Comparison of ENCODE assay signal across 1 cellular context in the genomic region with DNA sequence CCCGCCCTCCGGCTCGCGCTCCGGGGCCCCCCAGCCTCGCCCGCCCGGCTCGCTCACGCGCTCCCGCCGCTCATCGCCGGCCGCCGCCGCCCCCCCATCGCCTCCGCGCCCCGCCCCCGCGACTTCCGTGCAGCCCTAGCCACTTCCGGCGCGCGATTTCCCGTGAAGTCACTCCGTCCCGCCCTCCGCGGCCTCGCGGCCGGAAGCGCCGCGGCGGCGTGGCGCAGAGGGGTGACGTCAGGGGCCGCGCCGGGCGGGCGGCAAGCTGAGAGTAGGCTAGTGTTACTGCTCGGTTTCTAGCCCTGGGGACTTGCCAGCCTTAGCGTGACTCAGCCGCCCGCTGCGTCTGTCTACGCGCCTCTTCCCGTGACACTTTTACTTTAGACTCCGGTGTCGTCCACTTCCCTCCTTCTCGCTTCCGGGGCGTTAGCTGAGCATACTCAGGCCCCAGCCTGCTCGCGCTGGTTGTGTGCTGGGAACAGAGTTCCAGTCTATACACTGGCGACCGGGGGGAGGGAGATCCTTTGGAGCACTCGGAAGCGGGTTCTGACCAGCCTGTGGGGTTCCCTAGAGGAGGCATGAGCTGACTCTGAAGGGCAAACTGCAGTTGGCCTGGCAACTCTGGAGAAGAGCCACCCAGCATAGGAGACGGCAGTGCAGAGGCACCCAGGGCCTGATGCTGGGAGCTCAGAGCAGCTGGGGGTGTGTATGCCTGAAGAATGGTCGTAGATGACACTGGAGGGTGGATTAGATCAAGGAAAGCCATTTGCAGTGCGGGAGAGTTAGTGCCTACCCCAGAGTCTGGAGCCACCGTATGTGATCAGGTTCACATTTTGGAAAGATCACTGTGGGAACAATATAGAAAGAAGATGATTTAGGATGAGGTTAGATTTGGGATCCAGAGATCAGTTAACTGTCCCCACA.
TF ChIP-seq lines count a peak whose summit lies in the region.

A gene (minus strand): TSS at position 137 of the 924 bp plus-strand sequence. CDS start 182 bp downstream, outside the sequence.

TF ChIP-seq in GM12878, 131 proteins besides CTCF, POLR2A, EP300 and RAD21 (continued from another document and continues in another):
- TF ChIP-seq, protein P1, sequence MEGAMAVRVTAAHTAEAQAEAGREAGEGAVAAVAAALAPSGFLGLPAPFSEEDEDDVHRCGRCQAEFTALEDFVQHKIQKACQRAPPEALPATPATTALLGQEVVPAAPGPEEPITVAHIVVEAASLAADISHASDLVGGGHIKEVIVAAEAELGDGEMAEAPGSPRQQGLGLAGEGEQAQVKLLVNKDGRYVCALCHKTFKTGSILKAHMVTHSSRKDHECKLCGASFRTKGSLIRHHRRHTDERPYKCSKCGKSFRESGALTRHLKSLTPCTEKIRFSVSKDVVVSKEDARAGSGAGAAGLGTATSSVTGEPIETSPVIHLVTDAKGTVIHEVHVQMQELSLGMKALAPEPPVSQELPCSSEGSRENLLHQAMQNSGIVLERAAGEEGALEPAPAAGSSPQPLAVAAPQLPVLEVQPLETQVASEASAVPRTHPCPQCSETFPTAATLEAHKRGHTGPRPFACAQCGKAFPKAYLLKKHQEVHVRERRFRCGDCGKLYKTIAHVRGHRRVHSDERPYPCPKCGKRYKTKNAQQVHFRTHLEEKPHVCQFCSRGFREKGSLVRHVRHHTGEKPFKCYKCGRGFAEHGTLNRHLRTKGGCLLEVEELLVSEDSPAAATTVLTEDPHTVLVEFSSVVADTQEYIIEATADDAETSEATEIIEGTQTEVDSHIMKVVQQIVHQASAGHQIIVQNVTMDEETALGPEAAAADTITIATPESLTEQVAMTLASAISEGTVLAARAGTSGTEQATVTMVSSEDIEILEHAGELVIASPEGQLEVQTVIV (IDR thresholded peaks at IDR 0.05; ENCODE audit: borderline replicate concordance, partially characterized antibody) = no peak
- TF ChIP-seq ESRRA (IDR thresholded peaks at IDR 0.05; ENCODE audit: low read length) (no peak; the same call in 1 of the 2 replicates), NFYA (IDR thresholded peaks at IDR 0.05; ENCODE audit: borderline replicate concordance, low read depth, low read length) (no peak), MTA2 (IDR thresholded peaks at IDR 0.05; ENCODE audit: low read depth) (no peak), MTA3 (IDR thresholded peaks at IDR 0.05; ENCODE audit: borderline replicate concordance, low read length) (0 out of 2 replicates have a peak, but pooled peaks have one; percentile 68), CBFB (IDR thresholded peaks at IDR 0.05; ENCODE audit: low read depth) (peak; percentile 60; the same call in 1 of the 2 replicates), BCL11A (IDR thresholded peaks at IDR 0.05; ENCODE audit: low read depth, low read length) (0 out of 2 replicates have a peak, but pooled peaks have one; percentile 37), MYC (IDR thresholded peaks at IDR 0.05; ENCODE audit: insufficient read depth, insufficient read length, insufficient replicate concordance, low read length, severe bottlenecking) (no peak), SIN3A (IDR thresholded peaks at IDR 0.05; ENCODE audit: low read depth, low read length) (0 out of 2 replicates have a peak, but pooled peaks have one; percentile 59), ZSCAN29 (IDR thresholded peaks at IDR 0.05) (0 out of 2 replicates have a peak, but pooled peaks have one; percentile 9), FOS (IDR thresholded peaks at IDR 0.05; ENCODE audit: borderline replicate concordance, extremely low read depth, insufficient read length) (no peak), ZNF217 (IDR thresholded peaks at IDR 0.05) (no peak), KLF5 (IDR thresholded peaks at IDR 0.05; ENCODE audit: partially characterized antibody) (peak; percentile 59), ATF7 (IDR thresholded peaks at IDR 0.05; ENCODE audit: low read depth) (peak; percentile 84), HCFC1 (IDR thresholded peaks at IDR 0.05; ENCODE audit: low read length) (peak; percentile 85), KAT2A (conservative IDR thresholded peaks at IDR 0.05; ENCODE audit: control insufficient read depth, low read depth, low read length) (no peak), SREBF1 (IDR thresholded peaks at IDR 0.05; ENCODE audit: low read length) (no peak), POU2F2 (IDR thresholded peaks at IDR 0.05; ENCODE audit: borderline replicate concordance, low read depth, low read length) (peak; percentile 62; the same call in 2 of the 3 replicates), RAD51 (IDR thresholded peaks at IDR 0.05) (0 out of 2 replicates have a peak, but pooled peaks have one; percentile 10), YY1 (IDR thresholded peaks at IDR 0.05; ENCODE audit: low read depth, low read length) (peak; percentile 68), EGR1 (IDR thresholded peaks at IDR 0.05; ENCODE audit: borderline replicate concordance in 1 of 2, low read depth in 2 of 2, low read length in 2 of 2) (peak; percentile 66 to 94), CREB1 (IDR thresholded peaks at IDR 0.05; ENCODE audit: low read depth) (peak; percentile 98)
- TF ChIP-seq, protein P2, sequence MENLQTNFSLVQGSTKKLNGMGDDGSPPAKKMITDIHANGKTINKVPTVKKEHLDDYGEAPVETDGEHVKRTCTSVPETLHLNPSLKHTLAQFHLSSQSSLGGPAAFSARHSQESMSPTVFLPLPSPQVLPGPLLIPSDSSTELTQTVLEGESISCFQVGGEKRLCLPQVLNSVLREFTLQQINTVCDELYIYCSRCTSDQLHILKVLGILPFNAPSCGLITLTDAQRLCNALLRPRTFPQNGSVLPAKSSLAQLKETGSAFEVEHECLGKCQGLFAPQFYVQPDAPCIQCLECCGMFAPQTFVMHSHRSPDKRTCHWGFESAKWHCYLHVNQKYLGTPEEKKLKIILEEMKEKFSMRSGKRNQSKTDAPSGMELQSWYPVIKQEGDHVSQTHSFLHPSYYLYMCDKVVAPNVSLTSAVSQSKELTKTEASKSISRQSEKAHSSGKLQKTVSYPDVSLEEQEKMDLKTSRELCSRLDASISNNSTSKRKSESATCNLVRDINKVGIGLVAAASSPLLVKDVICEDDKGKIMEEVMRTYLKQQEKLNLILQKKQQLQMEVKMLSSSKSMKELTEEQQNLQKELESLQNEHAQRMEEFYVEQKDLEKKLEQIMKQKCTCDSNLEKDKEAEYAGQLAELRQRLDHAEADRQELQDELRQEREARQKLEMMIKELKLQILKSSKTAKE (IDR thresholded peaks at IDR 0.05; ENCODE audit: low read depth, poor library complexity, severe bottlenecking) = peak; percentile 40
- TF ChIP-seq, protein P3, sequence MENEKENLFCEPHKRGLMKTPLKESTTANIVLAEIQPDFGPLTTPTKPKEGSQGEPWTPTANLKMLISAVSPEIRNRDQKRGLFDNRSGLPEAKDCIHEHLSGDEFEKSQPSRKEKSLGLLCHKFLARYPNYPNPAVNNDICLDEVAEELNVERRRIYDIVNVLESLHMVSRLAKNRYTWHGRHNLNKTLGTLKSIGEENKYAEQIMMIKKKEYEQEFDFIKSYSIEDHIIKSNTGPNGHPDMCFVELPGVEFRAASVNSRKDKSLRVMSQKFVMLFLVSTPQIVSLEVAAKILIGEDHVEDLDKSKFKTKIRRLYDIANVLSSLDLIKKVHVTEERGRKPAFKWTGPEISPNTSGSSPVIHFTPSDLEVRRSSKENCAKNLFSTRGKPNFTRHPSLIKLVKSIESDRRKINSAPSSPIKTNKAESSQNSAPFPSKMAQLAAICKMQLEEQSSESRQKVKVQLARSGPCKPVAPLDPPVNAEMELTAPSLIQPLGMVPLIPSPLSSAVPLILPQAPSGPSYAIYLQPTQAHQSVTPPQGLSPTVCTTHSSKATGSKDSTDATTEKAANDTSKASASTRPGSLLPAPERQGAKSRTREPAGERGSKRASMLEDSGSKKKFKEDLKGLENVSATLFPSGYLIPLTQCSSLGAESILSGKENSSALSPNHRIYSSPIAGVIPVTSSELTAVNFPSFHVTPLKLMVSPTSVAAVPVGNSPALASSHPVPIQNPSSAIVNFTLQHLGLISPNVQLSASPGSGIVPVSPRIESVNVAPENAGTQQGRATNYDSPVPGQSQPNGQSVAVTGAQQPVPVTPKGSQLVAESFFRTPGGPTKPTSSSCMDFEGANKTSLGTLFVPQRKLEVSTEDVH (IDR thresholded peaks at IDR 0.05; ENCODE audit: low read depth, partially characterized antibody) = peak; percentile 51
- TF ChIP-seq, protein P4, sequence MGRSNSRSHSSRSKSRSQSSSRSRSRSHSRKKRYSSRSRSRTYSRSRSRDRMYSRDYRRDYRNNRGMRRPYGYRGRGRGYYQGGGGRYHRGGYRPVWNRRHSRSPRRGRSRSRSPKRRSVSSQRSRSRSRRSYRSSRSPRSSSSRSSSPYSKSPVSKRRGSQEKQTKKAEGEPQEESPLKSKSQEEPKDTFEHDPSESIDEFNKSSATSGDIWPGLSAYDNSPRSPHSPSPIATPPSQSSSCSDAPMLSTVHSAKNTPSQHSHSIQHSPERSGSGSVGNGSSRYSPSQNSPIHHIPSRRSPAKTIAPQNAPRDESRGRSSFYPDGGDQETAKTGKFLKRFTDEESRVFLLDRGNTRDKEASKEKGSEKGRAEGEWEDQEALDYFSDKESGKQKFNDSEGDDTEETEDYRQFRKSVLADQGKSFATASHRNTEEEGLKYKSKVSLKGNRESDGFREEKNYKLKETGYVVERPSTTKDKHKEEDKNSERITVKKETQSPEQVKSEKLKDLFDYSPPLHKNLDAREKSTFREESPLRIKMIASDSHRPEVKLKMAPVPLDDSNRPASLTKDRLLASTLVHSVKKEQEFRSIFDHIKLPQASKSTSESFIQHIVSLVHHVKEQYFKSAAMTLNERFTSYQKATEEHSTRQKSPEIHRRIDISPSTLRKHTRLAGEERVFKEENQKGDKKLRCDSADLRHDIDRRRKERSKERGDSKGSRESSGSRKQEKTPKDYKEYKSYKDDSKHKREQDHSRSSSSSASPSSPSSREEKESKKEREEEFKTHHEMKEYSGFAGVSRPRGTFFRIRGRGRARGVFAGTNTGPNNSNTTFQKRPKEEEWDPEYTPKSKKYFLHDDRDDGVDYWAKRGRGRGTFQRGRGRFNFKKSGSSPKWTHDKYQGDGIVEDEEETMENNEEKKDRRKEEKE (IDR thresholded peaks at IDR 0.05) = no peak
- TF ChIP-seq, protein P5, sequence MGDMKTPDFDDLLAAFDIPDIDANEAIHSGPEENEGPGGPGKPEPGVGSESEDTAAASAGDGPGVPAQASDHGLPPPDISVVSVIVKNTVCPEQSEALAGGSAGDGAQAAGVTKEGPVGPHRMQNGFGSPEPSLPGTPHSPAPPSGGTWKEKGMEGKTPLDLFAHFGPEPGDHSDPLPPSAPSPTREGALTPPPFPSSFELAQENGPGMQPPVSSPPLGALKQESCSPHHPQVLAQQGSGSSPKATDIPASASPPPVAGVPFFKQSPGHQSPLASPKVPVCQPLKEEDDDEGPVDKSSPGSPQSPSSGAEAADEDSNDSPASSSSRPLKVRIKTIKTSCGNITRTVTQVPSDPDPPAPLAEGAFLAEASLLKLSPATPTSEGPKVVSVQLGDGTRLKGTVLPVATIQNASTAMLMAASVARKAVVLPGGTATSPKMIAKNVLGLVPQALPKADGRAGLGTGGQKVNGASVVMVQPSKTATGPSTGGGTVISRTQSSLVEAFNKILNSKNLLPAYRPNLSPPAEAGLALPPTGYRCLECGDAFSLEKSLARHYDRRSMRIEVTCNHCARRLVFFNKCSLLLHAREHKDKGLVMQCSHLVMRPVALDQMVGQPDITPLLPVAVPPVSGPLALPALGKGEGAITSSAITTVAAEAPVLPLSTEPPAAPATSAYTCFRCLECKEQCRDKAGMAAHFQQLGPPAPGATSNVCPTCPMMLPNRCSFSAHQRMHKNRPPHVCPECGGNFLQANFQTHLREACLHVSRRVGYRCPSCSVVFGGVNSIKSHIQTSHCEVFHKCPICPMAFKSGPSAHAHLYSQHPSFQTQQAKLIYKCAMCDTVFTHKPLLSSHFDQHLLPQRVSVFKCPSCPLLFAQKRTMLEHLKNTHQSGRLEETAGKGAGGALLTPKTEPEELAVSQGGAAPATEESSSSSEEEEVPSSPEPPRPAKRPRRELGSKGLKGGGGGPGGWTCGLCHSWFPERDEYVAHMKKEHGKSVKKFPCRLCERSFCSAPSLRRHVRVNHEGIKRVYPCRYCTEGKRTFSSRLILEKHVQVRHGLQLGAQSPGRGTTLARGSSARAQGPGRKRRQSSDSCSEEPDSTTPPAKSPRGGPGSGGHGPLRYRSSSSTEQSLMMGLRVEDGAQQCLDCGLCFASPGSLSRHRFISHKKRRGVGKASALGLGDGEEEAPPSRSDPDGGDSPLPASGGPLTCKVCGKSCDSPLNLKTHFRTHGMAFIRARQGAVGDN (IDR thresholded peaks at IDR 0.05) = peak; percentile 80
- TF ChIP-seq, protein P6, sequence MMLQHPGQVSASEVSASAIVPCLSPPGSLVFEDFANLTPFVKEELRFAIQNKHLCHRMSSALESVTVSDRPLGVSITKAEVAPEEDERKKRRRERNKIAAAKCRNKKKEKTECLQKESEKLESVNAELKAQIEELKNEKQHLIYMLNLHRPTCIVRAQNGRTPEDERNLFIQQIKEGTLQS (IDR thresholded peaks at IDR 0.05; ENCODE audit: borderline replicate concordance, extremely low read depth, low read depth, low read length) = peak; percentile 90
- TF ChIP-seq, protein P7, sequence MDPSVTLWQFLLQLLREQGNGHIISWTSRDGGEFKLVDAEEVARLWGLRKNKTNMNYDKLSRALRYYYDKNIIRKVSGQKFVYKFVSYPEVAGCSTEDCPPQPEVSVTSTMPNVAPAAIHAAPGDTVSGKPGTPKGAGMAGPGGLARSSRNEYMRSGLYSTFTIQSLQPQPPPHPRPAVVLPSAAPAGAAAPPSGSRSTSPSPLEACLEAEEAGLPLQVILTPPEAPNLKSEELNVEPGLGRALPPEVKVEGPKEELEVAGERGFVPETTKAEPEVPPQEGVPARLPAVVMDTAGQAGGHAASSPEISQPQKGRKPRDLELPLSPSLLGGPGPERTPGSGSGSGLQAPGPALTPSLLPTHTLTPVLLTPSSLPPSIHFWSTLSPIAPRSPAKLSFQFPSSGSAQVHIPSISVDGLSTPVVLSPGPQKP (IDR thresholded peaks at IDR 0.05; ENCODE audit: low read depth, low read length) = peak; percentile 97
- TF ChIP-seq, protein P8, sequence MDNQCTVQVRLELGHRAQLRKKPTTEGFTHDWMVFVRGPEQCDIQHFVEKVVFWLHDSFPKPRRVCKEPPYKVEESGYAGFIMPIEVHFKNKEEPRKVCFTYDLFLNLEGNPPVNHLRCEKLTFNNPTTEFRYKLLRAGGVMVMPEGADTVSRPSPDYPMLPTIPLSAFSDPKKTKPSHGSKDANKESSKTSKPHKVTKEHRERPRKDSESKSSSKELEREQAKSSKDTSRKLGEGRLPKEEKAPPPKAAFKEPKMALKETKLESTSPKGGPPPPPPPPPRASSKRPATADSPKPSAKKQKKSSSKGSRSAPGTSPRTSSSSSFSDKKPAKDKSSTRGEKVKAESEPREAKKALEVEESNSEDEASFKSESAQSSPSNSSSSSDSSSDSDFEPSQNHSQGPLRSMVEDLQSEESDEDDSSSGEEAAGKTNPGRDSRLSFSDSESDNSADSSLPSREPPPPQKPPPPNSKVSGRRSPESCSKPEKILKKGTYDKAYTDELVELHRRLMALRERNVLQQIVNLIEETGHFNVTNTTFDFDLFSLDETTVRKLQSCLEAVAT (IDR thresholded peaks at IDR 0.05) = peak; percentile 77; the same call in 1 of the 2 replicates
